ENCODE assay signal across 23 cellular contexts in genomic region chr2:152686308-152686707, GRCh38. TPM values are rescaled to one million over a fixed set of nuclear protein-coding genes. Genes with fewer than 3 reads are reported as not detected.
A peak's percentile ranks its signal among the peaks of the same experiment; 100 is the strongest.
DNase-seq lines count a peak whose midpoint lies in the region; ATAC-seq and TF ChIP-seq lines count a peak whose summit lies in the region.
"Had no signal": no experiment of that assay in that cellular context is flagged by ENCODE, and none has a peak within 500 bp of the region (broad histone marks: within the 10 kb centered on the region; RNA-seq: fewer than 3 reads in every experiment).

No MANE protein-coding gene starts in this region.

- H3K79me2 ChIP-seq in SK-N-SH (ENCODE audit: insufficient read depth) (peaks cover 74% of the 10 kb centered on the region), MM.1S (ENCODE audit: low read length) (peaks cover 81% of the 10 kb centered on the region)

- no peak for TF ChIP-seq EP300 in SK-N-SH (IDR thresholded peaks at IDR 0.05; ENCODE audit: borderline replicate concordance in 1 of 2, low read depth in 1 of 2, low read length in 1 of 2)

- no peak for TF ChIP-seq RAD21 in SK-N-SH (IDR thresholded peaks at IDR 0.05; ENCODE audit: low read length)

- CTCF ChIA-PET in SK-N-SH (lab: Yijun Ruan, JAX), result interaction anchor here (1.2 kb wide), 1 partner anchor 511 kb away, joined by 3 read pairs; the partner anchor contains the start of gene STAM2
- CTCF ChIA-PET in activated naive CD4-positive, alpha-beta T cell treated with anti-CD3 and anti-CD28 coated beads, Interleukin-2, amount 10 ng/mL, durations not matched to agents 7 days and 5 days (lab: Charles Lee), result no interaction called here

- H4K20me1 ChIP-seq in SK-N-SH (ENCODE audit: insufficient read depth) (peaks cover 20% of the 10 kb centered on the region), MM.1S (ENCODE audit: insufficient read depth, low read length) (peaks cover 3% of the 10 kb centered on the region; the same call in 1 of the 2 replicates)

- H3K36me3 Mint-ChIP-seq in activated T-cell treated with anti-CD3 and anti-CD28 coated beads, Interleukin-2, amount 50 U/mL, for 24 hours (ENCODE audit: low read depth), result peaks cover 84% of the 10 kb centered on the region
- H3K36me3 Mint-ChIP-seq in activated naive CD4-positive, alpha-beta T cell treated with anti-CD3 and anti-CD28 coated beads, Interleukin-2, amount 10 ng/mL, durations not matched to agents 7 days and 5 days, result peaks cover 25% of the 10 kb centered on the region

- peaks cover 36 to 48% of the 10 kb centered on the region in 2 experiments for H3K36me3 ChIP-seq in SK-N-SH (replicated peaks in 1 of 2; ENCODE audit: control insufficient read depth in 1 of 2, insufficient read depth in 2 of 2, low read length in 1 of 2)
- no peaks in the 10 kb centered on the region; the same call in 1 of the 2 replicates for H3K36me3 ChIP-seq in MM.1S (replicated peaks; ENCODE audit: insufficient read depth, low read length)

- DNase-seq in activated T-cell treated with anti-CD3 and anti-CD28 coated beads, Interleukin-2, amount 50 U/mL, for 24 hours, result no peak
- DNase-seq in activated T-cell treated with anti-CD3 and anti-CD28 coated beads for 4 hours (no peak), SK-N-SH (no peak), fibroblast of mammary gland (ENCODE audit: low read depth) (peak; percentile 13), superior temporal gyrus (ENCODE audit: extremely low spot score) (peak; percentile 29), MM.1S (no peak)
- no peak for DNase-seq in activated naive CD4-positive, alpha-beta T cell treated with anti-CD3 and anti-CD28 coated beads, Interleukin-2, amount 10 ng/mL, durations not matched to agents 7 days and 5 days
- DNase-seq: CD4-positive, alpha-beta T cell; GF-D8; HCEC 1CT; NCI-H1417; NCI-H187 treated with DMSO at 0.1 percent for 48 hours; NCI-H2227 treated with DMSO at 0.1 percent for 48 hours; NCI-H510A treated with DMSO at 0.1 percent for 48 hours; NCI-H82; PC-3; SIG-M5 had no signal

- H3K9me3 ChIP-seq in SK-N-SH, result no peaks in the 10 kb centered on the region
- no peaks in the 10 kb centered on the region for H3K9me3 ChIP-seq in MM.1S (replicated peaks; ENCODE audit: insufficient read depth, low read length)

- H3K27me3 Mint-ChIP-seq in activated T-cell treated with anti-CD3 and anti-CD28 coated beads, Interleukin-2, amount 50 U/mL, for 24 hours, result no peaks in the 10 kb centered on the region
- no peaks in the 10 kb centered on the region for H3K27me3 Mint-ChIP-seq in activated naive CD4-positive, alpha-beta T cell treated with anti-CD3 and anti-CD28 coated beads, Interleukin-2, amount 10 ng/mL, durations not matched to agents 7 days and 5 days
- H3K27me3 Mint-ChIP-seq: CD4-positive, alpha-beta T cell had no signal

- H3K4me3 ChIP-seq in SK-N-SH (ENCODE audit: low read depth in 2 of 2, low read length in 1 of 2), result no peak overlapping the region
- no peak overlapping the region for H3K4me3 ChIP-seq in fibroblast of mammary gland (ENCODE audit: control insufficient read depth, low read depth, low read length)
- H3K4me3 ChIP-seq in MM.1S (ENCODE audit: low read length), result no peak overlapping the region
- H3K4me3 ChIP-seq: GM12878, GM23338 had no signal

- H3K27ac Mint-ChIP-seq in activated T-cell treated with anti-CD3 and anti-CD28 coated beads, Interleukin-2, amount 50 U/mL, for 24 hours, result peak overlapping the region; percentile 10
- no peak overlapping the region for H3K27ac Mint-ChIP-seq in activated naive CD4-positive, alpha-beta T cell treated with anti-CD3 and anti-CD28 coated beads, Interleukin-2, amount 10 ng/mL, durations not matched to agents 7 days and 5 days
- H3K27ac Mint-ChIP-seq: CD4-positive, alpha-beta T cell; GM23338 had no signal

- POLR2A ChIA-PET in SK-N-SH (lab: Yijun Ruan, JAX), result no interaction called here

- H3K4me1 ChIP-seq in SK-N-SH (ENCODE audit: control insufficient read depth in 1 of 2, insufficient read depth in 2 of 2, low read depth in 1 of 2, low read length in 1 of 2) (peaks cover 0 to 8% of the 10 kb centered on the region in 2 experiments; a peak in 2 of 4 replicates), MM.1S (ENCODE audit: low read length) (no peaks in the 10 kb centered on the region)

- peaks cover 43% of the 10 kb centered on the region for H3K4me1 Mint-ChIP-seq in activated T-cell treated with anti-CD3 and anti-CD28 coated beads, Interleukin-2, amount 50 U/mL, for 24 hours (ENCODE audit: low read depth)
- H3K4me1 Mint-ChIP-seq in activated naive CD4-positive, alpha-beta T cell treated with anti-CD3 and anti-CD28 coated beads, Interleukin-2, amount 10 ng/mL, durations not matched to agents 7 days and 5 days, result peaks cover 6% of the 10 kb centered on the region
- H3K4me1 Mint-ChIP-seq: GM23338 had no signal

- no peak overlapping the region for H3K4me3 Mint-ChIP-seq in activated T-cell treated with anti-CD3 and anti-CD28 coated beads, Interleukin-2, amount 50 U/mL, for 24 hours
- H3K4me3 Mint-ChIP-seq in activated naive CD4-positive, alpha-beta T cell treated with anti-CD3 and anti-CD28 coated beads, Interleukin-2, amount 10 ng/mL, durations not matched to agents 7 days and 5 days, result no peak overlapping the region
- H3K4me3 Mint-ChIP-seq: CD4-positive, alpha-beta T cell; GM23338 had no signal

- H3K9me3 Mint-ChIP-seq in activated T-cell treated with anti-CD3 and anti-CD28 coated beads, Interleukin-2, amount 50 U/mL, for 24 hours, result no peaks in the 10 kb centered on the region
- H3K9me3 Mint-ChIP-seq in activated naive CD4-positive, alpha-beta T cell treated with anti-CD3 and anti-CD28 coated beads, Interleukin-2, amount 10 ng/mL, durations not matched to agents 7 days and 5 days, result no peaks in the 10 kb centered on the region
- H3K9me3 Mint-ChIP-seq: CD4-positive, alpha-beta T cell had no signal

- H3F3A ChIP-seq in SK-N-SH (replicated peaks; ENCODE audit: insufficient read depth), result no peaks in the 10 kb centered on the region
- H3F3A ChIP-seq in MM.1S (ENCODE audit: insufficient read depth, low read length), result no peaks in the 10 kb centered on the region

- H3K9ac ChIP-seq in SK-N-SH (no peak overlapping the region), MM.1S (ENCODE audit: low read length) (no peak overlapping the region)
- H3K9ac ChIP-seq: KMS-11 had no signal

- H3K9me2 ChIP-seq in SK-N-SH (no peaks in the 10 kb centered on the region), MM.1S (replicated peaks; ENCODE audit: insufficient read depth, low read length) (no peaks in the 10 kb centered on the region)

- ATAC-seq in HG03095 (IDR thresholded peaks at IDR 0.05; ENCODE audit: unreplicated experiment), result no peak
- ATAC-seq: GM12878, GM23338, PC-3 had no signal

- H3K4me2 ChIP-seq in SK-N-SH, result no peak overlapping the region
- H3K4me2 ChIP-seq in MM.1S (ENCODE audit: low read depth, low read length), result no peak overlapping the region
- H3K4me2 ChIP-seq: GM23338, KMS-11 had no signal

- H3K27ac ChIP-seq in SK-N-SH (ENCODE audit: low read depth in 2 of 2, low read length in 1 of 2), result no peak overlapping the region
- H3K27ac ChIP-seq in MM.1S (ENCODE audit: low read length), result no peak overlapping the region
- H3K27ac ChIP-seq: 22Rv1, KMS-11, RWPE1 had no signal

- H3K27me3 ChIP-seq in SK-N-SH (ENCODE audit: insufficient read depth) (no peaks in the 10 kb centered on the region), MM.1S (replicated peaks; ENCODE audit: insufficient read depth, low read length) (no peaks in the 10 kb centered on the region)

- H2AFZ ChIP-seq in SK-N-SH (ENCODE audit: low read depth) (no peak overlapping the region), MM.1S (ENCODE audit: low read length) (no peak overlapping the region)
- H2AFZ ChIP-seq: GM23338 had no signal

- TF ChIP-seq CTCF in SK-N-SH (IDR thresholded peaks at IDR 0.05), result no peak
- TF ChIP-seq CTCF in fibroblast of mammary gland (conservative IDR thresholded peaks at IDR 0.05; ENCODE audit: control insufficient read depth, insufficient read depth, low read depth, low read length), result no peak
- TF ChIP-seq CTCF in MM.1S (IDR thresholded peaks at IDR 0.05; ENCODE audit: low read length), result no peak

TF ChIP-seq in SK-N-SH, 30 proteins besides CTCF, POLR2A, EP300 and RAD21:
- no peak for TF ChIP-seq FOXJ3 (CRISPR knock-in tag; IDR thresholded peaks at IDR 0.05)
- peak; percentile 32; the same call in 1 of the 2 replicates for TF ChIP-seq FOSL2 (IDR thresholded peaks at IDR 0.05; ENCODE audit: borderline replicate concordance, low read depth)
TF ChIP-seq in SK-N-SH: peak in this region for 1.

RNA-seq across cellular contexts. Expression of gene PRPF40A, which starts 31.0 kb away (rescaled TPM):
- polyA plus RNA-seq in SK-N-SH (2012; rRNA removed), result 49.5 and 55.8 TPM in 2 replicates
- polyA plus RNA-seq in SK-N-SH (2012; cell fraction: cytosol; rRNA removed), result 46.8 and 53.2 TPM in 2 replicates
- polyA plus RNA-seq in SK-N-SH (2012; cell fraction: nucleus; rRNA removed), result 109 and 128 TPM in 2 replicates

RNA-seq across cellular contexts. Expression of gene ARL6IP6, which starts 32.1 kb away (rescaled TPM):
- 25.8 and 31.6 TPM in 2 replicates for polyA plus RNA-seq in SK-N-SH (2012; rRNA removed)
- 33.2 and 39.0 TPM in 2 replicates for polyA plus RNA-seq in SK-N-SH (2012; cell fraction: cytosol; rRNA removed)
- 18.3 and 27.6 TPM in 2 replicates for polyA plus RNA-seq in SK-N-SH (2012; cell fraction: nucleus; rRNA removed)

Comparison
In these comparisons a context has a peak if more than half of its experiments do, and no peak if none do; other contexts are left out.
1. DNase-seq: peak in fibroblast of mammary gland (single experiment) and superior temporal gyrus (single experiment); none in activated T-cell treated with anti-CD3 and anti-CD28 coated beads, Interleukin-2, amount 50 U/mL, for 24 hours (single experiment), activated T-cell treated with anti-CD3 and anti-CD28 coated beads for 4 hours (single experiment), SK-N-SH (single experiment), MM.1S (single experiment) and activated naive CD4-positive, alpha-beta T cell treated with anti-CD3 and anti-CD28 coated beads, Interleukin-2, amount 10 ng/mL, durations not matched to agents 7 days and 5 days (single experiment).